ENCODE assay signal across 15 cellular contexts in the genomic region with DNA sequence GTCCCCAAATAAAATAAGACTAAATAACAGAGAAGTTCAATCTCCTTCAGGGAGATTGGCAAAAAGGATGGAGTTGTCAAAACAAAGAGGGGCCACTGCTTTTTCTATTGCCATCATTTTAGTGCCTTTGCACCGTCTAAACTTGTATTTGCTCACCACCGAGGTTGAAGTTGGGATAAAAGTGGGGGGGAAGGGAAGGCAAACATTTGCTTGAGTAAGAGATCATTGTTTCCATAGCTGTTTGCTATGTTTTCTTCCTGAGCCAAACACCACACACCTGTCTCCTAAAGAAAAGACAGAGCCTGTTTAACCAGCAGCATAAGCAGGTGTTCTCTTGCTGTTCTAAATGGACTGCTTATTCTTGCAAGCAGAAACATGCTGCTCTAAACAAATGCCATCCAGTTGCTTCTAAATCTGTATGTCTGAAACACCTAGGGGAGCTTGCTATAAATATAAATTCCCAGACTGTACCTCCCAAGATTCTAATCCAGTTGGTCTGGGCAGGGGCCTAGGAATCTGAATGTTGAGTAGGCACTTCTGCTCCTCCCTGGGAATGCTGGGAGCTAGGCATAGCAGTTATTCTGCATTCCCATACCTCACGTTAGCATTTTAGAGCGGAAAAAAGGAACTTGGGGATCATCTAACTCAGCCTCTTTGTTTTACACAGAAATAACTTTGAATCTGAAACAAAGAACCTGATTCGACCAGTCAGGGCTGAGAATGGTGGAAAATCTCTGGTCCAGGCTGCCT.
DNase-seq lines count a peak whose midpoint lies in the region; TF ChIP-seq lines count a peak whose summit lies in the region.
"Had no signal": no experiment of that assay in that cellular context is flagged by ENCODE, and none has a peak within 500 bp of the region (broad histone marks: within the 10 kb centered on the region; RNA-seq: fewer than 3 reads in every experiment).

No MANE protein-coding gene starts in this region.

- H3K4me1 ChIP-seq in hepatocyte (ENCODE audit: insufficient read depth) (peaks cover 33% of the 10 kb centered on the region), suprapubic skin (peaks cover 22% of the 10 kb centered on the region)

- H3K4me3 ChIP-seq in hepatocyte (no peak overlapping the region), suprapubic skin (no peak overlapping the region)
- H3K4me3 ChIP-seq: thyroid gland had no signal

- no peak for TF ChIP-seq POLR2A in suprapubic skin (IDR thresholded peaks at IDR 0.05)

- no peaks in the 10 kb centered on the region for H4K20me1 ChIP-seq in hepatocyte (ENCODE audit: insufficient read depth, poor library complexity, severe bottlenecking)

- H3K9me3 ChIP-seq in hepatocyte (ENCODE audit: low read depth), result no peaks in the 10 kb centered on the region
- no peaks in the 10 kb centered on the region for H3K9me3 ChIP-seq in suprapubic skin
- H3K9me3 ChIP-seq: thyroid gland had no signal

- no peaks in the 10 kb centered on the region for H3K79me2 ChIP-seq in hepatocyte

- no peaks in the 10 kb centered on the region for H3K9me2 ChIP-seq in hepatocyte (replicated peaks; ENCODE audit: insufficient read depth)

- no peak for TF ChIP-seq EP300 in suprapubic skin (IDR thresholded peaks at IDR 0.05)

- H3K27ac ChIP-seq in hepatocyte, result peak overlapping the region; percentile 4
- H3K27ac ChIP-seq in suprapubic skin, result peak overlapping the region; percentile 45
- H3K27ac ChIP-seq: thyroid gland had no signal

- DNase-seq in NCI-H2107 treated with DMSO at 0.1 percent for 48 hours (lab: John Stamatoyannopoulos, UW; ENCODE audit: unreplicated experiment) (peak; percentile 95), NCI-H2107 (lab: John Stamatoyannopoulos, UW) (no peak), NCI-H526 (lab: John Stamatoyannopoulos, UW) (peak; percentile 85 to 91), hepatocyte (ENCODE audit: low spot score) (no peak), suprapubic skin (ENCODE audit: low spot score in 2 of 2) (peak in 1 of 2 donors; percentile 8), SW480 (ENCODE audit: low spot score) (no peak), RKO (ENCODE audit: low spot score) (no peak)
- DNase-seq in activated CD4-positive, CD25-positive, alpha-beta regulatory T cell treated with anti-CD3 and anti-CD28 coated beads, Interleukin-2, amount 50 U/mL, for 72 hours, result no peak
- DNase-seq: 8988T; activated CD4-positive, alpha-beta memory T cell treated with anti-CD3 and anti-CD28 coated beads for 36 hours; activated gamma-delta T cell; effector memory CD4-positive, alpha-beta T cell; kidney; MM.1S; thyroid gland had no signal

- 63% methylated on average over 5 of the region's 5 CpGs for WGBS in hepatocyte (ENCODE audit: low lambda C conversion rate, missing lambda C conversion rate)
- 51% methylated on average over 5 of the region's 5 CpGs for WGBS in suprapubic skin

- H3K27me3 ChIP-seq in hepatocyte (no peaks in the 10 kb centered on the region), suprapubic skin (no peaks in the 10 kb centered on the region)
- H3K27me3 ChIP-seq: thyroid gland had no signal

- H2AFZ ChIP-seq in hepatocyte, result no peak overlapping the region

- TF ChIP-seq CTCF in hepatocyte (IDR thresholded peaks at IDR 0.05; ENCODE audit: poor library complexity) (no peak), suprapubic skin (IDR thresholded peaks at IDR 0.05) (no peak)

- H3K4me2 ChIP-seq in hepatocyte, result no peak overlapping the region

- H3K36me3 ChIP-seq in hepatocyte (replicated peaks; ENCODE audit: insufficient read depth, low read depth), result no peaks in the 10 kb centered on the region
- H3K36me3 ChIP-seq in suprapubic skin, result no peaks in the 10 kb centered on the region
- H3K36me3 ChIP-seq: thyroid gland had no signal

Comparison
In these comparisons a context has a peak if more than half of its experiments do, and no peak if none do; other contexts are left out.
1. DNase-seq: peak in NCI-H2107 treated with DMSO at 0.1 percent for 48 hours (single experiment) and NCI-H526 (2 of 2); none in NCI-H2107 (single experiment), hepatocyte (single experiment), activated CD4-positive, CD25-positive, alpha-beta regulatory T cell treated with anti-CD3 and anti-CD28 coated beads, Interleukin-2, amount 50 U/mL, for 72 hours (single experiment), SW480 (single experiment) and RKO (single experiment).